Comparison of ENCODE assay signal across 1 cellular context in the genomic region with DNA sequence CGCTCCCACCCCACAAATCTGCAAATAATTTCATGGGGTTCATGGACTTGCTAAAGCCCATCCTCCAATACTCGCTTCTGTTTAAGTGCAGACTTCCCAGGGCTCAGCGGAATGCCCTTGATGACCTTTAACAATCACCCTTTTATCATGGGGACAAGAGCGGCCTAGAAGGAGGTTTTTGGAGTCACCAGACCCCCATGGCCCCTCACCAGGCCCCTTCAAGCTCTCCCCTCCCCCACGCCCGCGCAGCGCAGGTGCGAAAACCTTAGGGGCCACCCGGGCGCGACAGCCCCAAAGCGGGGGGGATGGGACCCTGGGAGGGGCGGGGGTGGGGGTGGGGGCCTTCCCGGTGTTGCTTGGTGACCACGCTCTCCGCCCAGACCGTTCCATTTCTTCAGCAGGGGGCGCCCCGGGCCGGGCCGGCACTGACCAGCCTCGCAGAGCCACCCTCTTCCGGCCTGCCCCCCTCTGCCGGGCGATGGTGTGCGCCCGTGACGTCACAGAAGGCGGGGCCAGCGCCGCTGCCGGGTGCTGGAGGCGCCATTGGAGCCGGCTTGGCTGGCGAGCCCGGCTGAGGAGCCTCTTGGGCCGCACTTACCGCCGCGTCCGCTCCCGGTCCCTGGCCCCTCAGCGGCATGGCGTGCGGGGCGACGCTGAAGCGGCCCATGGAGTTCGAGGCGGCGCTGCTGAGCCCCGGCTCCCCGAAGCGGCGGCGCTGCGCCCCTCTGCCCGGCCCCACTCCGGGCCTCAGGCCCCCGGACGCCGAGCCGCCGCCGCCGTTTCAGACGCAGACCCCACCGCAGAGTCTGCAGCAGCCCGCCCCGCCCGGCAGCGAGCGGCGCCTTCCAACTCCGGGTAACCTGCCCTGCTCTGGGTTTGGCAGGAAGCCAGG.
A peak's percentile ranks its signal among the peaks of the same experiment; 100 is the strongest.
TF ChIP-seq lines count a peak whose summit lies in the region.

Gene AKIRIN1, plus strand, starts transcription at position 531 of the 892 bp plus-strand sequence. Its CDS starts 105 bp downstream, at position 636.

TF ChIP-seq in GM12878, 131 proteins besides CTCF, POLR2A, EP300 and RAD21 (continued from another document):
- TF ChIP-seq ZNF622 (IDR thresholded peaks at IDR 0.05) (no peak), NR2F1 (conservative IDR thresholded peaks at IDR 0.05) (peak; percentile 87), ZBTB11 (CRISPR knock-in tag; IDR thresholded peaks at IDR 0.05) (no peak), MEF2A (IDR thresholded peaks at IDR 0.05; ENCODE audit: insufficient read depth, low read depth, low read length) (0 out of 2 replicates have a peak, but pooled peaks have one; percentile 34), SMAD5 (IDR thresholded peaks at IDR 0.05; ENCODE audit: low read depth) (peak; percentile 65; the same call in 1 of the 2 replicates), SUPT20H (IDR thresholded peaks at IDR 0.05; ENCODE audit: borderline replicate concordance, control insufficient read depth, low read depth, low read length) (no peak), STAT1 (conservative IDR thresholded peaks at IDR 0.05) (peak; percentile 48; the same call in 1 of the 2 replicates), NBN (IDR thresholded peaks at IDR 0.05) (peak; percentile 99), ATF2 (IDR thresholded peaks at IDR 0.05; ENCODE audit: low read length) (no peak), ATF3 (IDR thresholded peaks at IDR 0.05; ENCODE audit: borderline replicate concordance, extremely low read depth, low read depth, low read length) (no peak), RUNX3 (IDR thresholded peaks at IDR 0.05; ENCODE audit: low read length) (no peak), SREBF1 (IDR thresholded peaks at IDR 0.05; ENCODE audit: low read length) (peak; percentile 96), MAX (IDR thresholded peaks at IDR 0.05; ENCODE audit: low read depth, low read length) (peak; percentile 27; the same call in 1 of the 2 replicates), SMARCA5 (IDR thresholded peaks at IDR 0.05) (peak; percentile 75; the same call in 1 of the 2 replicates), EGR1 (IDR thresholded peaks at IDR 0.05; ENCODE audit: borderline replicate concordance in 1 of 2, low read depth in 2 of 2, low read length in 2 of 2) (peak in 1 of 2 experiments; percentile 50; a peak in 1 of 3 replicates), CHD1 (IDR thresholded peaks at IDR 0.05; ENCODE audit: low read depth, low read length) (peak; percentile 99), YY1 (IDR thresholded peaks at IDR 0.05; ENCODE audit: low read depth, low read length) (peak; percentile 96), ZBED1 (IDR thresholded peaks at IDR 0.05; ENCODE audit: borderline replicate concordance) (no peak), STAT3 (IDR thresholded peaks at IDR 0.05; ENCODE audit: low read depth, low read length) (no peak)
TF ChIP-seq in GM12878: peak in this region for 52.
